8 cellular contexts compared by ENCODE assay signal in genomic region chr6:99568103-99568933, GRCh38. TPM values are rescaled to one million over a fixed set of nuclear protein-coding genes. Genes with fewer than 3 reads are reported as not detected.
A peak's percentile ranks its signal among the peaks of the same experiment; 100 is the strongest.
DNase-seq lines count a peak whose midpoint lies in the region; ATAC-seq, FAIRE-seq and TF ChIP-seq lines count a peak whose summit lies in the region.

Gene CCNC (minus strand): TSS chr6:99568660. CDS start chr6:99568527, 133 bp downstream.

- H3K9me2 ChIP-seq in SU-DHL-6 (replicated peaks; ENCODE audit: insufficient read depth, low read length) = no peaks in the 10 kb centered on the region

- TF ChIP-seq CTCF in GM10248 (IDR thresholded peaks at IDR 0.05; ENCODE audit: control extremely low read depth, extremely low read depth, low read depth, missing control alignments) (no peak), SU-DHL-6 (IDR thresholded peaks at IDR 0.05; ENCODE audit: insufficient read depth, low read length, poor library complexity, severe bottlenecking) (no peak), pancreas (IDR thresholded peaks at IDR 0.05) (no peak), tibial artery (IDR thresholded peaks at IDR 0.05) (no peak)

- no peaks in the 10 kb centered on the region for H3K27me3 ChIP-seq in SU-DHL-6 (ENCODE audit: low read length)
- no peaks in the 10 kb centered on the region for H3K27me3 ChIP-seq in pancreas
- no peaks in the 10 kb centered on the region for H3K27me3 ChIP-seq in tibial artery

- peak; percentile 92 for DNase-seq in GM10248 (ENCODE audit: extremely low spot score)
- peak; percentile 92 for DNase-seq in NCI-H1105 (lab: John Stamatoyannopoulos, UW)
- peak; percentile 83 for DNase-seq in activated naive CD8-positive, alpha-beta T cell treated with anti-CD3 and anti-CD28 coated beads, Interleukin-2, amount 50 U/mL, for 16 hours (ENCODE audit: low read depth, low spot score)
- peak; percentile 95 for DNase-seq in Right ventricle myocardium superior
- peak; percentile 92 to 98 (median 94) for DNase-seq in pancreas
- peak; percentile 92 to 97 for DNase-seq in tibial artery

- H3K9me3 ChIP-seq in SU-DHL-6 (ENCODE audit: insufficient read depth, low read length) = no peaks in the 10 kb centered on the region
- no peaks in the 10 kb centered on the region for H3K9me3 ChIP-seq in pancreas
- no peaks in the 10 kb centered on the region for H3K9me3 ChIP-seq in tibial artery

- H3K36me3 ChIP-seq in SU-DHL-6 (ENCODE audit: low read length) (no peaks in the 10 kb centered on the region), pancreas (no peaks in the 10 kb centered on the region), tibial artery (no peaks in the 10 kb centered on the region)

- ATAC-seq in HG02610 (IDR thresholded peaks at IDR 0.05; ENCODE audit: unreplicated experiment) (peak; percentile 99), Right ventricle myocardium superior (ENCODE audit: poor library complexity) (peak; percentile 99), pancreas (peak; percentile 99 to 100 (median 99))

- peaks cover 6 to 29% (median 22%) of the 10 kb centered on the region in 3 donors for H3K4me1 ChIP-seq in pancreas
- peaks cover 0 to 15% (median 12%) of the 10 kb centered on the region in 4 donors for H3K4me1 ChIP-seq in tibial artery

- CTCF ChIA-PET in GM10248 (lab: Yijun Ruan, JAX) = interaction anchor here (0.7 to 1.9 kb wide), 12 partner anchors 20 to 238 kb away, joined by 3 to 9 read pairs (median 4); no protein-coding TSS in a partner anchor

- H3K4me3 ChIP-seq in SU-DHL-6 (ENCODE audit: insufficient read depth, low read length, poor library complexity, severe bottlenecking) = peak within 1 kb of the TSS; percentile 96
- H3K4me3 ChIP-seq in pancreas = peak within 1 kb of the TSS; percentile 59 to 87 (median 78)
- peak within 1 kb of the TSS; percentile 79 to 94 for H3K4me3 ChIP-seq in tibial artery

- intact Hi-C loops in Right ventricle myocardium superior (cut with DNase I) = no loop called here
- intact Hi-C loops in pancreas (cut with DNase I) = no loop called here
- intact Hi-C loops in tibial artery (cut with DNase I; ENCODE audit: low total_unique reads) = loop anchor here (5.0 kb wide), 1 partner anchor 46 kb away; no protein-coding TSS in a partner anchor

- POLR2A ChIA-PET in GM10248 (lab: Yijun Ruan, JAX) = interaction anchor here (0.8 kb wide), 1 partner anchor 17 kb away, joined by 3 read pairs; no protein-coding TSS in a partner anchor

- H4K20me1 ChIP-seq in SU-DHL-6 (ENCODE audit: low read depth, low read length) = peaks cover 31% of the 10 kb centered on the region

- H3F3A ChIP-seq in SU-DHL-6 (ENCODE audit: insufficient read depth) = peaks cover 5% of the 10 kb centered on the region; the same call in 1 of the 2 replicates

- peaks cover 51% of the 10 kb centered on the region for H3K79me2 ChIP-seq in SU-DHL-6 (ENCODE audit: insufficient read depth, low read length)

- H3K27ac ChIP-seq in SU-DHL-6 (ENCODE audit: low read depth, low read length) (peak within 1 kb of the TSS; percentile 45), pancreas (peak within 1 kb of the TSS; percentile 76 to 92 (median 87)), tibial artery (peak within 1 kb of the TSS; percentile 75 to 80)

- H3K4me2 ChIP-seq in SU-DHL-6 (ENCODE audit: low read depth, low read length, poor library complexity, severe bottlenecking) = peak within 1 kb of the TSS; percentile 87

- WGBS in pancreas, 2 donors = 0% methylated on average over 64 of the region's 64 CpGs

- H2AFZ ChIP-seq in SU-DHL-6 (ENCODE audit: low read depth, low read length, severe bottlenecking) = peak within 1 kb of the TSS; percentile 93

- H3K9ac ChIP-seq in SU-DHL-6 (ENCODE audit: low read length) = peak within 1 kb of the TSS; percentile 84

- FAIRE-seq in pancreas (lab: Jason Lieb, UNC) = peak; percentile 20

RNA-seq across cellular contexts. Expression of gene CCNC, which starts in this region (rescaled TPM):
- total RNA-seq in Right ventricle myocardium superior (19.3 TPM), pancreas (10 to 100 TPM; 24.5 to 49.3 (median 34.1) TPM)
- polyA plus RNA-seq in pancreas = 10 to 100 TPM; 24.8 to 36.5 TPM

Comparison
In these comparisons a context has a peak if more than half of its experiments do, and no peak if none do; other contexts are left out.
1. Peak in every context shown above with its lines: DNase-seq, ATAC-seq, H3K4me3 ChIP-seq and H3K27ac ChIP-seq.